Comparison of ENCODE assay signal across 12 cellular contexts in genomic region chr18:28115149-28115550, GRCh38.
A peak's percentile ranks its signal among the peaks of the same experiment; 100 is the strongest.
DNase-seq lines count a peak whose midpoint lies in the region; ATAC-seq and TF ChIP-seq lines count a peak whose summit lies in the region.
"Had no signal": no experiment of that assay in that cellular context is flagged by ENCODE, and none has a peak within 500 bp of the region (broad histone marks: within the 10 kb centered on the region; RNA-seq: fewer than 3 reads in every experiment).

No MANE protein-coding gene starts in this region.

- H3K9ac ChIP-seq in GM23248 (peak overlapping the region; percentile 68), SK-N-SH (peak overlapping the region; percentile 85)

- peaks cover 62% of the 10 kb centered on the region for H3F3A ChIP-seq in GM23248 (ENCODE audit: insufficient read depth)
- peaks cover 75% of the 10 kb centered on the region for H3F3A ChIP-seq in SK-N-SH (replicated peaks; ENCODE audit: insufficient read depth)

- no peak for TF ChIP-seq CTCF in SK-N-SH (IDR thresholded peaks at IDR 0.05)
- no peak for TF ChIP-seq CTCF in fibroblast of mammary gland (conservative IDR thresholded peaks at IDR 0.05; ENCODE audit: control insufficient read depth, insufficient read depth, low read depth, low read length)
- no peak for TF ChIP-seq CTCF in tibial artery (IDR thresholded peaks at IDR 0.05)

- in situ Hi-C loops in GM23248 (cut with MboI) = no loop called here

- H3K36me3 ChIP-seq in GM23248 (ENCODE audit: low read depth) (no peaks in the 10 kb centered on the region), SK-N-SH (replicated peaks in 1 of 2; ENCODE audit: control insufficient read depth in 1 of 2, insufficient read depth in 2 of 2, low read length in 1 of 2) (peaks cover 8 to 25% of the 10 kb centered on the region in 2 experiments), tibial artery (no peaks in the 10 kb centered on the region)
- H3K36me3 ChIP-seq: ovary had no signal

- H3K27ac ChIP-seq in GM23248 = peak overlapping the region; percentile 94
- H3K27ac ChIP-seq in SK-N-SH (ENCODE audit: low read depth in 2 of 2, low read length in 1 of 2) = peak overlapping the region; percentile 71 to 99; a peak in 3 of 4 replicates
- no peak overlapping the region for H3K27ac ChIP-seq in tibial artery
- H3K27ac ChIP-seq: ovary had no signal

- DNase-seq in GM23248 (peak; percentile 89), SK-N-SH (no peak), fibroblast of mammary gland (ENCODE audit: low read depth) (peak; percentile 94), renal cortical epithelial cell (ENCODE audit: low read depth) (peak; percentile 99), tibial artery (no peak)
- DNase-seq: central memory CD4-positive, alpha-beta T cell; NCI-H1436 treated with DMSO at 0.1 percent for 48 hours; ovary; SHP77 treated with DMSO at 0.1 percent for 48 hours had no signal

- H3K79me2 ChIP-seq in GM23248 (ENCODE audit: insufficient read depth) (peaks cover 82% of the 10 kb centered on the region), SK-N-SH (ENCODE audit: insufficient read depth) (peaks cover 86% of the 10 kb centered on the region)

- CTCF ChIA-PET in SK-N-SH (lab: Yijun Ruan, JAX) = no interaction called here

- H4K20me1 ChIP-seq in GM23248 (ENCODE audit: insufficient read depth) (no peaks in the 10 kb centered on the region), SK-N-SH (ENCODE audit: insufficient read depth) (0 out of 2 replicates have a peak, but pooled peaks cover 7% of the 10 kb centered on the region)

- H3K4me3 ChIP-seq in GM23248 = peak overlapping the region; percentile 41
- peak overlapping the region in 1 of 2 experiments; percentile 43; a peak in 3 of 4 replicates for H3K4me3 ChIP-seq in SK-N-SH (ENCODE audit: low read depth in 2 of 2, low read length in 1 of 2)
- peak overlapping the region; percentile 5 for H3K4me3 ChIP-seq in fibroblast of mammary gland (ENCODE audit: control insufficient read depth, low read depth, low read length)
- no peak overlapping the region for H3K4me3 ChIP-seq in tibial artery
- H3K4me3 ChIP-seq: ovary had no signal

- intact Hi-C loops in tibial artery (cut with DNase I; ENCODE audit: low total_unique reads) = no loop called here

- TF ChIP-seq EP300 in SK-N-SH (IDR thresholded peaks at IDR 0.05; ENCODE audit: borderline replicate concordance in 1 of 2, low read depth in 1 of 2, low read length in 1 of 2) = peak in 1 of 2 experiments; percentile 62; a peak in 1 of 4 replicates

- peak overlapping the region; percentile 75 for H3K4me2 ChIP-seq in GM23248 (ENCODE audit: unreplicated experiment)
- peak overlapping the region; percentile 66 for H3K4me2 ChIP-seq in SK-N-SH

- H3K9me3 ChIP-seq in GM23248 (ENCODE audit: low read depth) (no peaks in the 10 kb centered on the region), SK-N-SH (no peaks in the 10 kb centered on the region), tibial artery (no peaks in the 10 kb centered on the region)
- H3K9me3 ChIP-seq: ovary had no signal

- H3K4me1 ChIP-seq in GM23248 (ENCODE audit: insufficient read depth) (peaks cover 66% of the 10 kb centered on the region), SK-N-SH (ENCODE audit: control insufficient read depth in 1 of 2, insufficient read depth in 2 of 2, low read depth in 1 of 2, low read length in 1 of 2) (peaks cover 13 to 46% of the 10 kb centered on the region in 2 experiments), tibial artery (peaks cover 0 to 26% (median 0%) of the 10 kb centered on the region in 4 donors)

- H3K27me3 ChIP-seq in GM23248 (replicated peaks; ENCODE audit: insufficient read depth) (no peaks in the 10 kb centered on the region), SK-N-SH (ENCODE audit: insufficient read depth) (no peaks in the 10 kb centered on the region), tibial artery (no peaks in the 10 kb centered on the region)
- H3K27me3 ChIP-seq: ovary had no signal

- POLR2A ChIA-PET in SK-N-SH (lab: Yijun Ruan, JAX) = no interaction called here

- H2AFZ ChIP-seq in GM23248 (no peak overlapping the region), SK-N-SH (ENCODE audit: low read depth) (no peak overlapping the region)

- no peak for ATAC-seq in GM21576 (IDR thresholded peaks at IDR 0.05; ENCODE audit: unreplicated experiment)
- no peak for ATAC-seq in GM18909 (IDR thresholded peaks at IDR 0.05; ENCODE audit: poor library complexity, unreplicated experiment)
- ATAC-seq in HG02798 (IDR thresholded peaks at IDR 0.05; ENCODE audit: poor library complexity, unreplicated experiment) = no peak

- 60 to 66% methylated on average over 2 of the region's 2 CpGs for WGBS in GM23248 (ENCODE audit: low coverage in 1 of 2, low lambda C conversion rate in 2 of 2, missing lambda C conversion rate in 2 of 2), 2 experiments
- 17% methylated on average over 2 of the region's 2 CpGs for WGBS in SK-N-SH (ENCODE audit: low lambda C conversion rate)

- H3K9me2 ChIP-seq in GM23248 (ENCODE audit: insufficient read depth) = no peaks in the 10 kb centered on the region
- H3K9me2 ChIP-seq in SK-N-SH = no peaks in the 10 kb centered on the region

- no peak for TF ChIP-seq RAD21 in SK-N-SH (IDR thresholded peaks at IDR 0.05; ENCODE audit: low read length)

TF ChIP-seq in SK-N-SH, 30 proteins besides CTCF, POLR2A, EP300 and RAD21 (continues in another document):
- peak; percentile 33; the same call in 1 of the 2 replicates for TF ChIP-seq POLR2AphosphoS5 (IDR thresholded peaks at IDR 0.05; ENCODE audit: low read depth, low read length)
- peak; percentile 88 for TF ChIP-seq JUND (IDR thresholded peaks at IDR 0.05)
- no peak for TF ChIP-seq IRF3 (IDR thresholded peaks at IDR 0.05; ENCODE audit: low read depth, low read length)
- TF ChIP-seq, protein P1, sequence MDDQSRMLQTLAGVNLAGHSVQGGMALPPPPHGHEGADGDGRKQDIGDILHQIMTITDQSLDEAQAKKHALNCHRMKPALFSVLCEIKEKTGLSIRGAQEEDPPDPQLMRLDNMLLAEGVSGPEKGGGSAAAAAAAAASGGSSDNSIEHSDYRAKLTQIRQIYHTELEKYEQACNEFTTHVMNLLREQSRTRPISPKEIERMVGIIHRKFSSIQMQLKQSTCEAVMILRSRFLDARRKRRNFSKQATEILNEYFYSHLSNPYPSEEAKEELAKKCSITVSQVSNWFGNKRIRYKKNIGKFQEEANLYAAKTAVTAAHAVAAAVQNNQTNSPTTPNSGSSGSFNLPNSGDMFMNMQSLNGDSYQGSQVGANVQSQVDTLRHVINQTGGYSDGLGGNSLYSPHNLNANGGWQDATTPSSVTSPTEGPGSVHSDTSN (IDR thresholded peaks at IDR 0.05) = peak; percentile 57
- no peak for TF ChIP-seq FOXJ3 (CRISPR knock-in tag; IDR thresholded peaks at IDR 0.05)
- TF ChIP-seq TCF12 (IDR thresholded peaks at IDR 0.05) = peak; percentile 70
- peak; percentile 47; the same call in 1 of the 2 replicates for TF ChIP-seq MEF2A (IDR thresholded peaks at IDR 0.05; ENCODE audit: borderline replicate concordance, low read depth)
- no peak for TF ChIP-seq FOXM1 (IDR thresholded peaks at IDR 0.05; ENCODE audit: low read depth)
- TF ChIP-seq ZBTB33 (IDR thresholded peaks at IDR 0.05; ENCODE audit: borderline replicate concordance, low read depth) = 0 out of 2 replicates have a peak, but pooled peaks have one; percentile 38
- no peak for TF ChIP-seq USF2 (IDR thresholded peaks at IDR 0.05; ENCODE audit: borderline replicate concordance, low read depth, low read length)
- no peak for TF ChIP-seq GATA2 (CRISPR knock-in tag; IDR thresholded peaks at IDR 0.05)
- TF ChIP-seq NFIC (IDR thresholded peaks at IDR 0.05; ENCODE audit: borderline replicate concordance) = no peak; the same call in 1 of the 2 replicates
- TF ChIP-seq FOSL2 (IDR thresholded peaks at IDR 0.05; ENCODE audit: borderline replicate concordance, low read depth) = peak; percentile 93
- TF ChIP-seq, protein P2, sequence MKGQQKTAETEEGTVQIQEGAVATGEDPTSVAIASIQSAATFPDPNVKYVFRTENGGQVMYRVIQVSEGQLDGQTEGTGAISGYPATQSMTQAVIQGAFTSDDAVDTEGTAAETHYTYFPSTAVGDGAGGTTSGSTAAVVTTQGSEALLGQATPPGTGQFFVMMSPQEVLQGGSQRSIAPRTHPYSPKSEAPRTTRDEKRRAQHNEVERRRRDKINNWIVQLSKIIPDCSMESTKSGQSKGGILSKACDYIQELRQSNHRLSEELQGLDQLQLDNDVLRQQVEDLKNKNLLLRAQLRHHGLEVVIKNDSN (IDR thresholded peaks at IDR 0.05; ENCODE audit: borderline replicate concordance, low read depth) = no peak
- TF ChIP-seq TEAD4 (IDR thresholded peaks at IDR 0.05; ENCODE audit: borderline replicate concordance, insufficient read depth) = 0 out of 2 replicates have a peak, but pooled peaks have one; percentile 38

Comparison
In these comparisons a context has a peak if more than half of its experiments do, and no peak if none do; other contexts are left out.
1. DNase-seq: peak in GM23248 (single experiment), fibroblast of mammary gland (single experiment) and renal cortical epithelial cell (single experiment); none in SK-N-SH (single experiment) and tibial artery (0 of 2).
2. H3K27ac ChIP-seq: peak in GM23248 (single experiment) and SK-N-SH (2 of 2); none in tibial artery (0 of 2).
3. H3K4me3 ChIP-seq: peak in GM23248 (single experiment) and fibroblast of mammary gland (single experiment); none in tibial artery (0 of 2).